27 cellular contexts compared by ENCODE assay signal in the genomic region with DNA sequence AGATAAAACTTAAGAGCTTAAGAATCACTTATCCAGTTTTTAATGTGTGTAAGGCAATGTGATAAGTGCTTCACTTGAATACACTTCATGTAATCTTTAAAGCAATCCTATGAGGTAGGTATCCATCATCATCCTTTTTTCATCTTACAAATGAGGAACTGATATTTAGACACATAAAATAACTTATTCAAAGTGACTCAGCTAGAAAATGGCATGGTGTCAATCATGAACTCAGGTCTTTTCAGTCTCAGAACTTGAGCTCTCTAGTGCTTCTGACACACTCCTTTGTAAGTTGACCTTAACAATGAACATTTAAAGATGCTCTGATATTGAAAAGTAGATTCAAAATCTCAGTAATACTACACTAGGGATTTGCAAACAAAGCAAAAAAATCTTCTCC.
"Had no signal": no experiment of that assay in that cellular context is flagged by ENCODE, and none has a peak within 500 bp of the region (broad histone marks: within the 10 kb centered on the region; RNA-seq: fewer than 3 reads in every experiment).

No MANE protein-coding gene starts in this region.

- FAIRE-seq: endometrium, keratinocyte had no signal

- H3K27me3 ChIP-seq: esophagus squamous epithelium, gastrocnemius medialis, heart right ventricle, left lung had no signal

- H3K9me3 ChIP-seq: esophagus squamous epithelium, gastrocnemius medialis, heart right ventricle, left lung, lower lobe of right lung, mucosa of descending colon had no signal

- H3K36me3 ChIP-seq: esophagus squamous epithelium, gastrocnemius medialis, heart right ventricle, left lung, lower lobe of right lung had no signal

- H3K27me3 Mint-ChIP-seq: naive B cell had no signal

- H3K4me3 Mint-ChIP-seq: effector memory CD8-positive, alpha-beta T cell; endodermal cell; mesothelial cell of epicardium; naive B cell had no signal

- H3K36me3 Mint-ChIP-seq: mesothelial cell of epicardium, naive B cell had no signal

- H3K9me3 Mint-ChIP-seq: effector memory CD8-positive, alpha-beta T cell; endodermal cell; mesothelial cell of epicardium had no signal

- ATAC-seq: effector memory CD8-positive, alpha-beta T cell; esophagus mucosa; gastrocnemius medialis; heart right ventricle; left cardiac atrium; left lung; left ventricle myocardium superior; lower lobe of right lung; mucosa of descending colon had no signal

- H3K4me1 ChIP-seq: esophagus squamous epithelium, gastrocnemius medialis, heart right ventricle, left lung, lower lobe of right lung had no signal

- DNase-seq: dermis blood vessel endothelial cell; dorsolateral prefrontal cortex; effector CD4-positive, alpha-beta T cell; effector memory CD8-positive, alpha-beta T cell; endodermal cell; erythroblast; esophagus squamous epithelium; foreskin fibroblast; foreskin melanocyte; gastrocnemius medialis; glutamatergic neuron; head of caudate nucleus; heart right ventricle; hippocampal formation; left cardiac atrium; left lung; left ventricle myocardium superior; lower lobe of right lung; mesenchymal stem cell; mucosa of descending colon; naive B cell had no signal

- H3K4me1 Mint-ChIP-seq: mesothelial cell of epicardium, naive B cell had no signal

- H3K27ac ChIP-seq: coronary artery, dorsolateral prefrontal cortex, epithelial cell of prostate, esophagus squamous epithelium, gastrocnemius medialis, heart right ventricle, left lung, lower lobe of right lung had no signal

- H3K27ac Mint-ChIP-seq: effector memory CD8-positive, alpha-beta T cell; endodermal cell; mesothelial cell of epicardium; naive B cell had no signal

- H3K4me3 ChIP-seq: coronary artery, dorsolateral prefrontal cortex, esophagus squamous epithelium, gastrocnemius medialis, heart right ventricle, left lung, lower lobe of right lung, mucosa of descending colon had no signal
